Comparison of ENCODE assay signal across 8 cellular contexts in genomic region chr1:28887835-28888682, GRCh38. TPM values are rescaled to one million over a fixed set of nuclear protein-coding genes. Genes with fewer than 3 reads are reported as not detected.
DNase-seq lines count a peak whose midpoint lies in the region; ATAC-seq, FAIRE-seq and TF ChIP-seq lines count a peak whose summit lies in the region.

No MANE protein-coding gene starts in this region.

- FAIRE-seq in GM12892 (lab: Jason Lieb, UNC) = peak; percentile 40
- no peak for FAIRE-seq in RCC 7860 (lab: Jason Lieb, UNC)

- TF ChIP-seq RAD21 in neural cell (conservative IDR thresholded peaks at IDR 0.05) = no peak

- H3K9ac ChIP-seq in neural cell (ENCODE audit: low read length) = no peak overlapping the region

- no peaks in the 10 kb centered on the region for H3K27me3 ChIP-seq in Panc1 (ENCODE audit: control insufficient read depth, insufficient read depth, low read length)
- H3K27me3 ChIP-seq in neural cell (ENCODE audit: insufficient read depth, low read depth, low read length) = peaks cover 23% of the 10 kb centered on the region

- no peaks in the 10 kb centered on the region for H3K9me3 ChIP-seq in Panc1 (ENCODE audit: control insufficient read depth, insufficient read depth, low read depth, low read length)
- H3K9me3 ChIP-seq in neural cell (ENCODE audit: low read length) = no peaks in the 10 kb centered on the region

- H3K4me2 ChIP-seq in neural cell (ENCODE audit: low read length) = no peak overlapping the region

- POLR2A ChIA-PET in Panc1 (lab: Charles Lee) = no interaction called here

- H3K4me3 ChIP-seq in Panc1 (ENCODE audit: low read depth in 2 of 2, low read length in 2 of 2) (peak overlapping the region; percentile 55 to 77), neural cell (ENCODE audit: low read length) (peak overlapping the region; percentile 94)

- TF ChIP-seq POLR2A in GM12892 (IDR thresholded peaks at IDR 0.05; ENCODE audit: low read depth, low read length) (no peak), erythroblast (IDR thresholded peaks at IDR 0.05; ENCODE audit: low read length) (peak; percentile 85)

- H3K79me2 ChIP-seq in neural cell (replicated peaks; ENCODE audit: insufficient read depth, low read length) = no peaks in the 10 kb centered on the region

- CTCF ChIA-PET in Panc1 (lab: Charles Lee) = interaction anchor here (0.6 kb wide), 1 partner anchor 21 kb away, joined by 7 read pairs; no protein-coding TSS in a partner anchor

- intact Hi-C loops in Panc1 (cut with micrococcal nuclease; ENCODE audit: unreplicated experiment) = no loop called here

- TF ChIP-seq EP300 in neural cell (conservative IDR thresholded peaks at IDR 0.05; ENCODE audit: poor library complexity, severe bottlenecking) = no peak

- BruUV-seq in Panc1 (replicated peaks; lab: Mats Ljungman, UMichigan) = no TSS peak

- no peak overlapping the region for H3K27ac ChIP-seq in Panc1 (ENCODE audit: low read length)
- H3K27ac ChIP-seq in neural cell (ENCODE audit: low read length) = no peak overlapping the region

- H2AFZ ChIP-seq in neural cell (ENCODE audit: low read depth, low read length) = no peak overlapping the region

- no peaks in the 10 kb centered on the region for H3K9me2 ChIP-seq in neural cell (ENCODE audit: insufficient read depth, low read length)

- no peak for TF ChIP-seq CTCF in Panc1 (IDR thresholded peaks at IDR 0.05)
- no peak for TF ChIP-seq CTCF in neural cell (IDR thresholded peaks at IDR 0.05; ENCODE audit: poor library complexity, severe bottlenecking)

- in situ Hi-C loops in Panc1 (cut with HindIII; ENCODE audit: low pct_unique_long_range_greater_than_20kb, low sequenced_read_pairs) = no loop called here

- H3K36me3 ChIP-seq in Panc1 (ENCODE audit: control insufficient read depth, insufficient read depth, low read length) = no peaks in the 10 kb centered on the region; the same call in 1 of the 2 replicates
- no peaks in the 10 kb centered on the region for H3K36me3 ChIP-seq in neural cell (ENCODE audit: insufficient read depth, low read length)

- H3F3A ChIP-seq in neural cell (ENCODE audit: insufficient read depth, low read length, poor library complexity, severe bottlenecking) = peaks cover 4% of the 10 kb centered on the region

- DNase-seq in GM12892 (ENCODE audit: insufficient read length) (no peak), Panc1 (ENCODE audit: low read depth, low spot score) (no peak), erythroblast (lab: John Stamatoyannopoulos, UW) (peak in 1 of 2 experiments; percentile 88), RCC 7860 (ENCODE audit: low spot score) (no peak), NCI-H226 (no peak), 8988T (no peak)

- no peaks in the 10 kb centered on the region for H4K20me1 ChIP-seq in neural cell (ENCODE audit: insufficient read depth)

- H3K4me1 ChIP-seq in Panc1 (ENCODE audit: control insufficient read depth, insufficient read depth, low read length) = peaks cover 12% of the 10 kb centered on the region

- ATAC-seq in Panc1 = no peak
- no peak for ATAC-seq in GM21381 (IDR thresholded peaks at IDR 0.05; ENCODE audit: unreplicated experiment)

TF ChIP-seq in neural cell, 6 proteins besides CTCF, POLR2A, EP300 and RAD21:
- no peak for TF ChIP-seq EZH2 (IDR thresholded peaks at IDR 0.05; ENCODE audit: borderline replicate concordance, insufficient read depth, low read length, poor library complexity, severe bottlenecking)
- no peak for TF ChIP-seq REST (IDR thresholded peaks at IDR 0.05; ENCODE audit: borderline replicate concordance)
- no peak for TF ChIP-seq MXI1 (conservative IDR thresholded peaks at IDR 0.05; ENCODE audit: poor library complexity, severe bottlenecking)
- TF ChIP-seq TAF1 (IDR thresholded peaks at IDR 0.05; ENCODE audit: low read depth) = no peak
- no peak for TF ChIP-seq SMC3 (conservative IDR thresholded peaks at IDR 0.05; ENCODE audit: poor library complexity)
- no peak for TF ChIP-seq POLR2AphosphoS5 (IDR thresholded peaks at IDR 0.05)

RNA-seq across cellular contexts. Expression of gene EPB41, which starts 26.3 kb away (rescaled TPM):
- 19.1 TPM for polyA plus RNA-seq in GM12892 (2012; ENCODE audit: missing spikeins)
- 20.2 TPM for total RNA-seq in Panc1 (2021; ENCODE audit: unreplicated experiment)
- 14.9 TPM for polyA plus RNA-seq in Panc1 (2012; ENCODE audit: insufficient read length)
- 62.0 and 65.2 TPM in 2 replicates for polyA plus RNA-seq in neural cell
- 130 and 156 TPM in 2 replicates for polyA minus RNA-seq in neural cell
